ENCODE assay signal across 8 cellular contexts in the genomic region with DNA sequence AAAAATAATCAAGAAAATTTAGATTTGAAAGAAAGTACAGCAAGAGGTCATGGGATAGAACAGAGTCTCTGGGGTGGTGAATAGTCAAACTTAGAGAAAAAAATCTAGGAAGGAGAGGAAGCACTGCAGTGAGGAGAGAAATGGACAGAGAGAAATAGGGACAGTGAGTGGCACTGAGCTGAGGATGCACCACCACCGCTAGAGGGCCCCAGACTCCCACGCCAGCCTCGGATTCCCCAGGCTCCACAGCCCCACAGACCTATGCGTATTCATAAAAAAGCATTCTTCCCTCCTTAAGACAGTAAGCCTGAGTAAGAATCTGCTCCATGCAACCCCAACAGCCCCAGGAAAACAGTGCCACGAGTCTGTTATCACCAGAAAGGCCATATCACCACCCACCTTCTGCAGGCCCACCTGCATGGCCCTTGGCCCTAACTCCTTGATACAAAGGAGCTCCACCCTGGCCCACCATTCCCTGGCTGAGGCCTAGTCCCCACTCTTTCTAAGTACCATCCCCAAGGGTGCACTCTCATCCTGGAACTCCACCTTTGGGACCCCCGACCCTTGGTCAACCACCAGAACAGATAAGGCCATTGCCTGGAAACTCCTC.
DNase-seq lines count a peak whose midpoint lies in the region; ATAC-seq and TF ChIP-seq lines count a peak whose summit lies in the region.

No MANE protein-coding gene starts in this region.

- H3K36me3 Mint-ChIP-seq in activated naive CD4-positive, alpha-beta T cell treated with anti-CD3 and anti-CD28 coated beads, Interleukin-2, amount 50 U/mL, for 24 hours = peaks cover 8% of the 10 kb centered on the region

- H3K27ac Mint-ChIP-seq in activated naive CD4-positive, alpha-beta T cell treated with anti-CD3 and anti-CD28 coated beads, Interleukin-2, amount 50 U/mL, for 24 hours = peak overlapping the region; percentile 19

- peak; percentile 78 for TF ChIP-seq CTCF in GM20000 (IDR thresholded peaks at IDR 0.05; ENCODE audit: extremely low read depth, missing control alignments)
- peak; percentile 63 to 87 (median 80) for TF ChIP-seq CTCF in prostate gland (IDR thresholded peaks at IDR 0.05)
- peak; percentile 44 to 83 (median 69) for TF ChIP-seq CTCF in vagina (IDR thresholded peaks at IDR 0.05)

- no peaks in the 10 kb centered on the region for H3K9me3 ChIP-seq in prostate gland
- no peaks in the 10 kb centered on the region for H3K9me3 ChIP-seq in vagina

- intact Hi-C loops in Right ventricle myocardium inferior (cut with DNase I) = loop anchor here (2.0 to 5.0 kb wide), 3 partner anchors 130 to 213 kb away; a partner anchor contains a TSS
- intact Hi-C loops in prostate gland (cut with DNase I) = no loop called here
- intact Hi-C loops in vagina (cut with DNase I) = no loop called here

- peaks cover 26% of the 10 kb centered on the region for H3K4me1 Mint-ChIP-seq in activated naive CD4-positive, alpha-beta T cell treated with anti-CD3 and anti-CD28 coated beads, Interleukin-2, amount 50 U/mL, for 24 hours

- WGBS in prostate gland = 28% methylated on average over 6 of the region's 6 CpGs

- H3K27me3 Mint-ChIP-seq in activated naive CD4-positive, alpha-beta T cell treated with anti-CD3 and anti-CD28 coated beads, Interleukin-2, amount 50 U/mL, for 24 hours = no peaks in the 10 kb centered on the region

- peak; percentile 53 for DNase-seq in DMS153 (lab: John Stamatoyannopoulos, UW)
- DNase-seq in GM20000 (ENCODE audit: low spot score) = peak; percentile 80
- DNase-seq in HUDEP-2 (lab: John Stamatoyannopoulos, UW; ENCODE audit: unreplicated experiment in 76 of 76) = peak in 69 of 76 experiments; percentile 4 to 83 (median 64)
- peak; percentile 48 for DNase-seq in SKM-1 (lab: John Stamatoyannopoulos, UW; ENCODE audit: unreplicated experiment)
- peak; percentile 88 for DNase-seq in Right ventricle myocardium inferior (ENCODE audit: missing footprints)
- peak; percentile 65 for DNase-seq in prostate gland (ENCODE audit: low spot score)
- no peak for DNase-seq in vagina (ENCODE audit: extremely low spot score in 2 of 2)

- ATAC-seq in Right ventricle myocardium inferior = peak; percentile 90

- TF ChIP-seq POLR2A in prostate gland (IDR thresholded peaks at IDR 0.05) (no peak), vagina (IDR thresholded peaks at IDR 0.05) (no peak)

- no peak overlapping the region for H3K27ac ChIP-seq in prostate gland
- no peak overlapping the region for H3K27ac ChIP-seq in vagina

- H3K36me3 ChIP-seq in prostate gland (no peaks in the 10 kb centered on the region), vagina (peaks cover 0 to 15% of the 10 kb centered on the region in 2 donors)

- peaks cover 7% of the 10 kb centered on the region for H3K4me1 ChIP-seq in prostate gland (replicated peaks)
- H3K4me1 ChIP-seq in vagina = peaks cover 17% of the 10 kb centered on the region

- no peaks in the 10 kb centered on the region for H3K9me3 Mint-ChIP-seq in activated naive CD4-positive, alpha-beta T cell treated with anti-CD3 and anti-CD28 coated beads, Interleukin-2, amount 50 U/mL, for 24 hours

- H3K4me3 ChIP-seq in prostate gland (no peak overlapping the region), vagina (no peak overlapping the region)

- H3K4me3 Mint-ChIP-seq in activated naive CD4-positive, alpha-beta T cell treated with anti-CD3 and anti-CD28 coated beads, Interleukin-2, amount 50 U/mL, for 24 hours = no peak overlapping the region

- H3K27me3 ChIP-seq in prostate gland (replicated peaks; ENCODE audit: insufficient read depth) (no peaks in the 10 kb centered on the region), vagina (no peaks in the 10 kb centered on the region)

Comparison
In these comparisons a context has a peak if more than half of its experiments do, and no peak if none do; other contexts are left out.
1. DNase-seq: peak in DMS153 (single experiment), GM20000 (single experiment), HUDEP-2 (69 of 76), SKM-1 (single experiment), Right ventricle myocardium inferior (single experiment) and prostate gland (single experiment); none in vagina (0 of 2).
2. Peak in every context shown above with its lines, with median percentiles within 50 percentile points of each other: CTCF ChIP-seq.